ENCODE assay signal across 9 cellular contexts in genomic region chr2:166249318-166249717, GRCh38.
"Had no signal": no experiment of that assay in that cellular context is flagged by ENCODE, and none has a peak within 500 bp of the region (broad histone marks: within the 10 kb centered on the region; RNA-seq: fewer than 3 reads in every experiment).

No MANE protein-coding gene starts in this region.

- ATAC-seq: GM23338, HCT116 had no signal

- H3K9me3 ChIP-seq: HAP-1 had no signal

- H3K4me3 ChIP-seq: GM23248, GM23338, HAP-1 had no signal

- H3K36me3 ChIP-seq: HAP-1 had no signal

- H3K27ac ChIP-seq: GM23248 had no signal

- H2AFZ ChIP-seq: GM23248, GM23338 had no signal

- H3K9ac ChIP-seq: GM23248 had no signal

- DNase-seq: GM23248, GOT3, H7, H9, HCEC 1CT, HFFc6 had no signal

- H3K4me2 ChIP-seq: GM23338 had no signal

- H3K4me1 ChIP-seq: HAP-1 had no signal
